ENCODE assay signal across 12 cellular contexts in genomic region chr2:99636432-99637034, GRCh38.
A peak's percentile ranks its signal among the peaks of the same experiment; 100 is the strongest.
DNase-seq lines count a peak whose midpoint lies in the region; ATAC-seq, FAIRE-seq and TF ChIP-seq lines count a peak whose summit lies in the region.
"Had no signal": no experiment of that assay in that cellular context is flagged by ENCODE, and none has a peak within 500 bp of the region (broad histone marks: within the 10 kb centered on the region; RNA-seq: fewer than 3 reads in every experiment).

No MANE protein-coding gene starts in this region.

- H3K27ac ChIP-seq in K562 (ENCODE audit: extremely low read depth, low read depth, low read length) (no peak overlapping the region), left lung (no peak overlapping the region), sigmoid colon (peak overlapping the region in 3 of 4 donors; percentile 22 to 58 (median 38)), SJCRH30 (no peak overlapping the region)
- H3K27ac ChIP-seq: HL-60 had no signal

- intact Hi-C loops in K562 (cut with micrococcal nuclease) (no loop called here), left lung (cut with DNase I) (no loop called here), sigmoid colon (cut with DNase I) (no loop called here)

- H3K36me3 ChIP-seq in K562 (ENCODE audit: control insufficient read depth, insufficient read depth, low read length) = no peaks in the 10 kb centered on the region
- H3K36me3 ChIP-seq in left lung = no peaks in the 10 kb centered on the region
- no peaks in the 10 kb centered on the region for H3K36me3 ChIP-seq in sigmoid colon
- H3K36me3 ChIP-seq in SJCRH30 = no peaks in the 10 kb centered on the region

- FAIRE-seq in K562 (lab: Jason Lieb, UNC) = peak; percentile 58
- FAIRE-seq: astrocyte had no signal

- no peak overlapping the region; the same call in 1 of the 2 replicates for H3K4me2 ChIP-seq in K562 (ENCODE audit: insufficient read depth, low read length)

- H2AFZ ChIP-seq in K562 (ENCODE audit: low read depth, low read length) = peak overlapping the region; percentile 34

- TF ChIP-seq RAD21 in K562 (CRISPR knock-in tag; conservative IDR thresholded peaks at IDR 0.05 in 1 of 2, IDR thresholded peaks at IDR 0.05 in 1 of 2) = peak in 1 of 2 experiments; percentile 14; a peak in 2 of 4 replicates

- in situ Hi-C loops in K562 (cut with MboI) = no loop called here

- CTCF ChIA-PET in K562 (lab: Yijun Ruan, JAX; ENCODE audit: low intra/inter-chr PET ratio) = no interaction called here

- peak; percentile 9; the same call in 1 of the 2 replicates for TF ChIP-seq EP300 in K562 (IDR thresholded peaks at IDR 0.05; ENCODE audit: low read length)
- TF ChIP-seq EP300 in sigmoid colon (IDR thresholded peaks at IDR 0.05) = no peak

- peak overlapping the region in 1 of 2 experiments; percentile 73; a peak in 1 of 4 replicates for H3K9ac ChIP-seq in K562 (ENCODE audit: insufficient read depth in 1 of 2, low read depth in 2 of 2, low read length in 2 of 2)

- H3K9me3 ChIP-seq in K562 (replicated peaks; ENCODE audit: control insufficient read depth, insufficient read depth, low read depth, low read length) = no peaks in the 10 kb centered on the region
- no peaks in the 10 kb centered on the region for H3K9me3 ChIP-seq in left lung
- H3K9me3 ChIP-seq in sigmoid colon = no peaks in the 10 kb centered on the region
- H3K9me3 ChIP-seq in SJCRH30 (replicated peaks) = no peaks in the 10 kb centered on the region

- BruUV-seq in K562 (replicated peaks; lab: Mats Ljungman, UMichigan) = no TSS peak

- no peak for TF ChIP-seq CTCF in K562 (IDR thresholded peaks at IDR 0.05 in 2 of 3, conservative IDR thresholded peaks at IDR 0.05 in 1 of 3; ENCODE audit: insufficient read depth in 2 of 3, low read depth in 1 of 3, low read length in 3 of 3)
- TF ChIP-seq CTCF in left lung (IDR thresholded peaks at IDR 0.05) = no peak
- no peak for TF ChIP-seq CTCF in sigmoid colon (IDR thresholded peaks at IDR 0.05)

- peak; percentile 78 for ATAC-seq in K562
- ATAC-seq in left lung = peak; percentile 47
- no peak for ATAC-seq in GM21737 (IDR thresholded peaks at IDR 0.05; ENCODE audit: unreplicated experiment)
- ATAC-seq in HG02759 (IDR thresholded peaks at IDR 0.05; ENCODE audit: unreplicated experiment) = no peak

- POLR2A ChIA-PET in K562 (lab: Yijun Ruan, JAX) = no interaction called here

- H3K79me2 ChIP-seq in K562 (ENCODE audit: control insufficient read depth, insufficient read depth, low read length) = no peaks in the 10 kb centered on the region

- H4K20me1 ChIP-seq in K562 (replicated peaks; ENCODE audit: control insufficient read depth, insufficient read depth, low read length) = no peaks in the 10 kb centered on the region; the same call in 1 of the 2 replicates

- peaks cover 6 to 7% of the 10 kb centered on the region in 2 experiments; a peak in 3 of 5 replicates for H3K4me1 ChIP-seq in K562 (replicated peaks in 1 of 2; ENCODE audit: control insufficient read depth in 2 of 2, insufficient read depth in 2 of 2, low read length in 2 of 2)
- H3K4me1 ChIP-seq in left lung = peaks cover 0 to 10% of the 10 kb centered on the region in 2 donors
- peaks cover 0 to 27% (median 21%) of the 10 kb centered on the region in 4 donors for H3K4me1 ChIP-seq in sigmoid colon
- H3K4me1 ChIP-seq in SJCRH30 = no peaks in the 10 kb centered on the region

- no peak for TF ChIP-seq POLR2A in K562 (conservative IDR thresholded peaks at IDR 0.05)
- no peak for TF ChIP-seq POLR2A in sigmoid colon (IDR thresholded peaks at IDR 0.05)

- H3K27me3 ChIP-seq in K562 (ENCODE audit: control insufficient read depth in 2 of 2, insufficient read depth in 2 of 2, low read length in 2 of 2) (peaks cover 0 to 11% of the 10 kb centered on the region in 2 experiments; a peak in 1 of 5 replicates), left lung (no peaks in the 10 kb centered on the region), sigmoid colon (no peaks in the 10 kb centered on the region), SJCRH30 (0 out of 2 replicates have a peak, but pooled peaks cover 9% of the 10 kb centered on the region)

- H3K4me3 ChIP-seq in K562 (no peak overlapping the region), left lung (no peak overlapping the region), sigmoid colon (no peak overlapping the region), SJCRH30 (no peak overlapping the region)

- DNase-seq in EH (ENCODE audit: low read depth) (peak; percentile 22), K562 (ENCODE audit: extremely low read depth in 1 of 4, low spot score in 3 of 4) (peak in 3 of 4 experiments; percentile 10 to 88 (median 40)), left lung (peak in 1 of 2 donors; percentile 82), sigmoid colon (peak; percentile 87), SJCRH30 (no peak)
- no peak for DNase-seq in activated CD4-positive, alpha-beta T cell treated with anti-CD3 and anti-CD28 coated beads for 4 hours
- DNase-seq: CD4-positive, alpha-beta T cell; NCI-H2107 had no signal

- 6% methylated on average over 17 of the region's 17 CpGs for WGBS in K562 (ENCODE audit: insufficient coverage, low coverage, missing lambda C conversion rate)
- 72 to 81% methylated on average over 17 of the region's 17 CpGs for WGBS in sigmoid colon, 2 donors

- no peaks in the 10 kb centered on the region for H3K9me1 ChIP-seq in K562 (ENCODE audit: control insufficient read depth, insufficient read depth, low read length)

TF ChIP-seq in K562, 482 proteins besides CTCF, POLR2A, EP300 and RAD21 (continues in another document):
- TF ChIP-seq NFE2L1 (tag; IDR thresholded peaks at IDR 0.05; ENCODE audit: borderline replicate concordance, low read depth) (no peak), ZNF23 (CRISPR knock-in tag; IDR thresholded peaks at IDR 0.05) (no peak), HMG20A (CRISPR knock-in tag; conservative IDR thresholded peaks at IDR 0.05) (no peak), ZKSCAN3 (CRISPR knock-in tag; IDR thresholded peaks at IDR 0.05) (peak; percentile 70), ZNF121 (CRISPR knock-in tag; conservative IDR thresholded peaks at IDR 0.05) (peak; percentile 79), ATF1 (CRISPR knock-in tag; IDR thresholded peaks at IDR 0.05) (no peak), ATF1 (tag; IDR thresholded peaks at IDR 0.05) (0 out of 2 replicates have a peak, but pooled peaks have one; percentile 10), PRDM10 (IDR thresholded peaks at IDR 0.05; ENCODE audit: partially characterized antibody) (peak; percentile 54), CBFA2T2 (conservative IDR thresholded peaks at IDR 0.05) (peak; percentile 71), ZFP36 (IDR thresholded peaks at IDR 0.05; ENCODE audit: low read depth, low read length, partially characterized antibody) (no peak), ARID1B (IDR thresholded peaks at IDR 0.05) (peak; percentile 45; the same call in 1 of the 2 replicates), HDAC2 (IDR thresholded peaks at IDR 0.05) (no peak), KLF16 (IDR thresholded peaks at IDR 0.05) (peak; percentile 10; the same call in 1 of the 2 replicates), CAMTA2 (CRISPR knock-in tag; conservative IDR thresholded peaks at IDR 0.05) (no peak), THRAP3 (IDR thresholded peaks at IDR 0.05; ENCODE audit: borderline replicate concordance) (no peak), HDAC8 (tag; IDR thresholded peaks at IDR 0.05) (no peak), ZNF41 (CRISPR knock-in tag; conservative IDR thresholded peaks at IDR 0.05) (no peak)

Comparison
In these comparisons a context has a peak if more than half of its experiments do, and no peak if none do; other contexts are left out.
1. DNase-seq: peak in EH (single experiment), K562 (3 of 4) and sigmoid colon (single experiment); none in activated CD4-positive, alpha-beta T cell treated with anti-CD3 and anti-CD28 coated beads for 4 hours (0 of 2) and SJCRH30 (0 of 2).
2. ATAC-seq: peak in K562 (single experiment) and left lung (single experiment); none in GM21737 (single experiment) and HG02759 (single experiment).
3. H3K27ac ChIP-seq: peak in sigmoid colon (3 of 4); none in K562 (single experiment), left lung (0 of 2) and SJCRH30 (single experiment).